8 cellular contexts compared by ENCODE assay signal in the genomic region with DNA sequence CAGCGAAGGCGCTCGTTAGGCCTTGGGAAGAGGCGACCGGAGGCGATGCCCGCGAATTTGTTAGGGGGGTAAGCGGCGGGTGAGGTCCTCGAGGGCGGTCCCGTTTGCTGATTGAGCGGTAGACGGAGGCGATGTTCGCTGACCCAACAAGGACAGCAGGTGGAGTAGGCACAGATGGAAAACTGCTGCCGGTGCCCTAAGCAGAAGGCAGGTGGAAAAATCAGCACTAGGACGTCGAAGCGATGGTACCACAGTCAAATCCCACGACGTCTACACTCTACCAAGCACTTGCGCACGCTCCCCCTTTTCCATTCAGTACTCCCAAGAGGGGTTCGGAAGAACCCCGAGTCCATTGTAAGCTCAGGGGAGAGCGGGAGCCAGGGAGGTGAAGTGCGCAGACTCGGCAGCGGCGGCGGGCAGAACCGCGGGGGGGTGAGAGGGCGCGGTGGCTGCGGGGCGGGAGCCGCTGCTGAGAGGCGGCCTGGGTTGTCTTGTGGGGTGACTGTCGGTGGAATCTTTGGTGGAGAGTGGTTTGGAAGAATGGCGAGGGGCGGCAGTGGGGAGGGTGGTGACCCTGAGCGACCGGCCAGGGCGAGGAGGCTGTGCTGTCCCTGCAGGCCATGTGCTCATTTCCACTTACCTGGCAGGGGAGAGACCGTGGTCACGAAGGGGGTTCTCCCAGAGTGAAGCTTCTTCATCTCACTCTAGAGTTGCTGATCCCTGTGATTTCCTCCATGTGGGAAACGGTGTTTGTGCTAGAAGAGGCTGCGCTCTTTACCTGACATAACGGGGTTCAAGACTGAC. TPM values are rescaled to one million over a fixed set of nuclear protein-coding genes. Genes with fewer than 3 reads are reported as not detected.
DNase-seq lines count a peak whose midpoint lies in the region; ATAC-seq and TF ChIP-seq lines count a peak whose summit lies in the region.
"Not testable (repeated sequence)": the region's sequence is repeated elsewhere in the genome, so short reads cannot be mapped to it uniquely, and the experiment has no call there.

No MANE protein-coding gene starts in this region.

- H3K23ac ChIP-seq in mesendoderm (ENCODE audit: low read length) = not testable (repeated sequence)

- H3K27me3 ChIP-seq in heart right ventricle = peaks cover 14 to 42% (median 37%) of the 10 kb centered on the region in 7 donors
- H3K27me3 ChIP-seq in mesendoderm (ENCODE audit: insufficient read depth, low read length, poor library complexity); thymus (ENCODE audit: control insufficient read depth, insufficient read depth): not testable (repeated sequence)
- peaks cover 13% of the 10 kb centered on the region for H3K27me3 ChIP-seq in skeletal muscle satellite cell (ENCODE audit: control insufficient read depth, insufficient read depth, low read length)

- H3K36me3 ChIP-seq in heart right ventricle; mesendoderm (ENCODE audit: control insufficient read depth, insufficient read depth, low read length); skeletal muscle satellite cell (ENCODE audit: insufficient read depth, low read length); thymus (ENCODE audit: control insufficient read depth, insufficient read depth): not testable (repeated sequence)

- H3K79me1 ChIP-seq in mesendoderm (ENCODE audit: low read length) = not testable (repeated sequence)

- peak overlapping the region; percentile 1 for H3K27ac Mint-ChIP-seq in activated T-helper 1 cell treated with anti-CD3 and anti-CD28 coated beads, Interleukin-12 subunit alpha, Interleukin-12 subunit beta, Interleukin-2, Interleukin-4 antibody, amounts not matched to agents 30 ng/mL and 10 ng/mL and 1 ng/mL, durations not matched to agents 14 hours and 24 hours and 36 hours
- H3K27ac Mint-ChIP-seq in central memory CD8-positive, alpha-beta T cell (ENCODE audit: low read depth) = not testable (repeated sequence)

- H3K18ac ChIP-seq in mesendoderm (ENCODE audit: low read length) = not testable (repeated sequence)

- intact Hi-C loops in activated T-helper 1 cell treated with anti-CD3 and anti-CD28 coated beads, Interleukin-12 subunit alpha, Interleukin-12 subunit beta, Interleukin-2, Interleukin-4 antibody, amounts not matched to agents 30 ng/mL and 10 ng/mL and 1 ng/mL, durations not matched to agents 14 hours and 24 hours and 36 hours (cut with micrococcal nuclease); heart right ventricle (cut with DNase I): not testable (repeated sequence)

- ATAC-seq in central memory CD8-positive, alpha-beta T cell (replicated peaks; ENCODE audit: extremely low read depth, poor library complexity, severe bottlenecking) = peak; percentile 19
- peak; percentile 29 to 65 (median 44) for ATAC-seq in heart right ventricle

- H3K4me1 ChIP-seq in heart right ventricle = peaks cover 0 to 13% (median 0%) of the 10 kb centered on the region in 9 donors
- H3K4me1 ChIP-seq in mesendoderm (ENCODE audit: control insufficient read depth, low read depth, low read length); skeletal muscle satellite cell (ENCODE audit: control insufficient read depth, insufficient read depth, low read length); thymus (ENCODE audit: control insufficient read depth, insufficient read depth, low read length): not testable (repeated sequence)

- H3K9me3 Mint-ChIP-seq in activated T-helper 1 cell treated with anti-CD3 and anti-CD28 coated beads, Interleukin-12 subunit alpha, Interleukin-12 subunit beta, Interleukin-2, Interleukin-4 antibody, amounts not matched to agents 30 ng/mL and 10 ng/mL and 1 ng/mL, durations not matched to agents 14 hours and 24 hours and 36 hours; central memory CD8-positive, alpha-beta T cell: not testable (repeated sequence)

- H3K4me2 ChIP-seq in mesendoderm (ENCODE audit: low read length) = not testable (repeated sequence)
- H3K4me2 ChIP-seq in skeletal muscle satellite cell (ENCODE audit: low read length) = peak overlapping the region; percentile 63

- H3K79me2 ChIP-seq in mesendoderm (ENCODE audit: control insufficient read depth, insufficient read depth, low read length) = not testable (repeated sequence)

- H3K4me3 ChIP-seq in heart right ventricle (peak overlapping the region in 7 of 10 donors; percentile 24 to 45 (median 29)), thymus (ENCODE audit: low read length) (peak overlapping the region; percentile 25)
- H3K4me3 ChIP-seq in mesendoderm (ENCODE audit: low read length); skeletal muscle satellite cell (ENCODE audit: low read length): not testable (repeated sequence)

- not testable (repeated sequence) for H4K8ac ChIP-seq in mesendoderm (ENCODE audit: low read depth, low read length)

- H2BK15ac ChIP-seq in mesendoderm (replicated peaks; ENCODE audit: low read depth) = not testable (repeated sequence)

- peaks cover 34% of the 10 kb centered on the region for H3K27me3 Mint-ChIP-seq in activated T-helper 1 cell treated with anti-CD3 and anti-CD28 coated beads, Interleukin-12 subunit alpha, Interleukin-12 subunit beta, Interleukin-2, Interleukin-4 antibody, amounts not matched to agents 30 ng/mL and 10 ng/mL and 1 ng/mL, durations not matched to agents 14 hours and 24 hours and 36 hours (ENCODE audit: insufficient read depth)
- peaks cover 32% of the 10 kb centered on the region for H3K27me3 Mint-ChIP-seq in central memory CD8-positive, alpha-beta T cell

- not testable (repeated sequence) for H3K36me3 Mint-ChIP-seq in activated T-helper 1 cell treated with anti-CD3 and anti-CD28 coated beads, Interleukin-12 subunit alpha, Interleukin-12 subunit beta, Interleukin-2, Interleukin-4 antibody, amounts not matched to agents 30 ng/mL and 10 ng/mL and 1 ng/mL, durations not matched to agents 14 hours and 24 hours and 36 hours (ENCODE audit: low read depth); central memory CD8-positive, alpha-beta T cell (ENCODE audit: insufficient read depth)

- H3K4ac ChIP-seq in mesendoderm (ENCODE audit: low read depth, low read length) = not testable (repeated sequence)

- not testable (repeated sequence) for H4K5ac ChIP-seq in mesendoderm (ENCODE audit: low read length)

- peak; percentile 35 for DNase-seq in EL
- peak; percentile 46 for DNase-seq in T follicular helper cell (ENCODE audit: low read depth)
- DNase-seq in activated T-helper 1 cell treated with anti-CD3 and anti-CD28 coated beads, Interleukin-12 subunit alpha, Interleukin-12 subunit beta, Interleukin-2, Interleukin-4 antibody, amounts not matched to agents 30 ng/mL and 10 ng/mL and 1 ng/mL, durations not matched to agents 14 hours and 24 hours and 36 hours (ENCODE audit: low spot score); central memory CD8-positive, alpha-beta T cell (ENCODE audit: low spot score in 2 of 2): not testable (repeated sequence)
- DNase-seq in heart right ventricle = peak; percentile 24 to 76
- peak; percentile 41 for DNase-seq in mesendoderm

- not testable (repeated sequence) for TF ChIP-seq CTCF in heart right ventricle (IDR thresholded peaks at IDR 0.05)

- H2AK5ac ChIP-seq in mesendoderm (ENCODE audit: low read length) = not testable (repeated sequence)

- peak overlapping the region; percentile 26 for H3K4me3 Mint-ChIP-seq in activated T-helper 1 cell treated with anti-CD3 and anti-CD28 coated beads, Interleukin-12 subunit alpha, Interleukin-12 subunit beta, Interleukin-2, Interleukin-4 antibody, amounts not matched to agents 30 ng/mL and 10 ng/mL and 1 ng/mL, durations not matched to agents 14 hours and 24 hours and 36 hours
- peak overlapping the region; percentile 72 for H3K4me3 Mint-ChIP-seq in central memory CD8-positive, alpha-beta T cell

- not testable (repeated sequence) for H3K9me3 ChIP-seq in heart right ventricle; skeletal muscle satellite cell (replicated peaks; ENCODE audit: low read length); thymus (ENCODE audit: control insufficient read depth)

- not testable (repeated sequence) for H3K9ac ChIP-seq in mesendoderm (ENCODE audit: low read length); skeletal muscle satellite cell (ENCODE audit: low read depth, low read length)

- H2BK120ac ChIP-seq in mesendoderm (ENCODE audit: low read depth, low read length) = not testable (repeated sequence)

- WGBS in heart right ventricle, 2 donors = 6 to 11% methylated on average over 37 of the region's 52 CpGs
- no CpG with 5 or more reads among the region's 52 CpGs for WGBS in mesendoderm (ENCODE audit: extremely low coverage, insufficient coverage, low lambda C conversion rate)
- 34% methylated on average over 41 of the region's 52 CpGs for WGBS in thymus

- not testable (repeated sequence) for H2BK5ac ChIP-seq in mesendoderm (ENCODE audit: low read length)

- not testable (repeated sequence) for H3K27ac ChIP-seq in heart right ventricle; mesendoderm (ENCODE audit: low read depth, low read length); thymus (ENCODE audit: low read depth)

- H3K56ac ChIP-seq in mesendoderm (ENCODE audit: low read length) = not testable (repeated sequence)

- not testable (repeated sequence) for H3K4me1 Mint-ChIP-seq in activated T-helper 1 cell treated with anti-CD3 and anti-CD28 coated beads, Interleukin-12 subunit alpha, Interleukin-12 subunit beta, Interleukin-2, Interleukin-4 antibody, amounts not matched to agents 30 ng/mL and 10 ng/mL and 1 ng/mL, durations not matched to agents 14 hours and 24 hours and 36 hours (ENCODE audit: low read depth); central memory CD8-positive, alpha-beta T cell

RNA-seq across cellular contexts. Expression of gene RNU1-2, which starts 22.5 kb away (rescaled TPM):
- 2,178 and 3,041 TPM in 2 replicates for total RNA-seq in activated T-helper 1 cell treated with anti-CD3 and anti-CD28 coated beads, Interleukin-12 subunit alpha, Interleukin-12 subunit beta, Interleukin-2, Interleukin-4 antibody, amounts not matched to agents 30 ng/mL and 10 ng/mL and 1 ng/mL, durations not matched to agents 14 hours and 24 hours and 36 hours
- 1,000 to 10,000 TPM in 8 of 10 donors, 100 to 1,000 TPM in 2; 635 to 5,242 (median 1,949) TPM for total RNA-seq in heart right ventricle
- polyA plus RNA-seq in heart right ventricle (not detected), thymus (not detected)
- polyA plus RNA-seq in mesendoderm (2013, experiment 1 of 2) = not detected
- polyA plus RNA-seq in mesendoderm (2013, experiment 2 of 2) = not detected
- under 0.01 TPM in 2 replicates for total RNA-seq in skeletal muscle satellite cell (2012; rRNA removed)

RNA-seq across cellular contexts. Expression of gene CROCC, which starts 48.5 kb away (rescaled TPM):
- 22.1 and 22.6 TPM in 2 replicates for total RNA-seq in activated T-helper 1 cell treated with anti-CD3 and anti-CD28 coated beads, Interleukin-12 subunit alpha, Interleukin-12 subunit beta, Interleukin-2, Interleukin-4 antibody, amounts not matched to agents 30 ng/mL and 10 ng/mL and 1 ng/mL, durations not matched to agents 14 hours and 24 hours and 36 hours
- total RNA-seq in heart right ventricle = 10 to 100 TPM in 1 of 10 donors, 1 to 10 TPM in 9; 4.7 to 12.8 (median 6.0) TPM
- polyA plus RNA-seq in heart right ventricle (10 to 100 TPM in 1 of 2 donors, 1 to 10 TPM in 1; 7.6 to 42.3 TPM), thymus (97.1 TPM)
- polyA plus RNA-seq in mesendoderm (2013, experiment 1 of 2) = 10.7 TPM
- polyA plus RNA-seq in mesendoderm (2013, experiment 2 of 2) = 10.0 TPM
- 10.0 and 14.2 TPM in 2 replicates for total RNA-seq in skeletal muscle satellite cell (2012; rRNA removed)
